Comparison of ENCODE assay signal across 8 cellular contexts in the genomic region with DNA sequence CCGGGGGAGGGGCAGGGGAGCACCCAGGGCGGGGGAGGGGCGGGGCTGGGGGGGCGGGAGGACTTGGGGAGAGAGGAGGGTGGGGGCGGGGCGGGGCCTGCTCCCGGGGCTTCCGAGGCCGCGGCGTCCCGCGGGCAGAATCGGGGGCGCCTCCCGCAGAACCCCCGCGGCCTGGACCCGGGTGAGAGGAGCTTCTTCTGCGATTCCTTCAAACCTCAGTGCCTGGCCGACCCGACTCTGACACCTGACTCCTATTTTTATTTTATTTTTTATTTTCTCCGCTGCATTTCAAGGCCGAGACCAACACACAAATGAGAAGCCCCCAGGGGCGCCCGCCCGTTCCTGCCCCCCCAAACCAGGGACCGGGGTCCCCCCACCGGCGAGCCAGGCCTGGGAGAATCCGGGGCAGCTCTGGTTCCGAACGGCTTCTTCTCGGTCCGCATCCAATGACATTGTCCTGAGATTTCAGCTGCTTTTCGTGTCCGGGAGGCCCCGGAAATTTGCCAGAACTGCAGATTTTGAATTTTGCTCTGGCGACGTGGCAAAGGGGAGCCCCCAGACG. TPM values are rescaled to one million over a fixed set of nuclear protein-coding genes. Genes with fewer than 3 reads are reported as not detected.
DNase-seq lines count a peak whose midpoint lies in the region; ATAC-seq and TF ChIP-seq lines count a peak whose summit lies in the region.
"Had no signal": no experiment of that assay in that cellular context is flagged by ENCODE, and none has a peak within 500 bp of the region (broad histone marks: within the 10 kb centered on the region; RNA-seq: fewer than 3 reads in every experiment).

No MANE protein-coding gene starts in this region.

- H4K20me1 ChIP-seq in IMR-90 (ENCODE audit: insufficient read depth, low read length) = no peaks in the 10 kb centered on the region
- H4K20me1 ChIP-seq in mammary epithelial cell (ENCODE audit: insufficient read depth, low read length) = no peaks in the 10 kb centered on the region

- no peak overlapping the region for H2BK20ac ChIP-seq in IMR-90 (ENCODE audit: low read depth, low read length)

- H2AFZ ChIP-seq in IMR-90 (replicated peaks; ENCODE audit: low read length, poor library complexity) (no peak overlapping the region), mammary epithelial cell (ENCODE audit: low read depth, low read length) (peak overlapping the region; percentile 48)

- H3K9me3 ChIP-seq in IMR-90 (ENCODE audit: control insufficient read depth, insufficient read depth, low read length) = no peaks in the 10 kb centered on the region
- no peaks in the 10 kb centered on the region for H3K9me3 ChIP-seq in mammary epithelial cell (replicated peaks; ENCODE audit: insufficient read depth, low read length)
- no peaks in the 10 kb centered on the region for H3K9me3 ChIP-seq in tibial nerve

- H2BK120ac ChIP-seq in IMR-90 (ENCODE audit: low read depth, low read length) (no peak overlapping the region), mesendoderm (ENCODE audit: low read depth, low read length) (no peak overlapping the region)

- H3K4me3 ChIP-seq in IMR-90 (ENCODE audit: insufficient read depth, low read depth, low read length) = no peak overlapping the region
- peak overlapping the region in 1 of 3 experiments; percentile 35 for H3K4me3 ChIP-seq in mammary epithelial cell (replicated peaks in 1 of 3; ENCODE audit: insufficient read depth in 1 of 3, low read depth in 2 of 3, low read length in 3 of 3)
- no peak overlapping the region for H3K4me3 ChIP-seq in mesendoderm (ENCODE audit: low read length)
- peak overlapping the region; percentile 36 to 88 (median 47) for H3K4me3 ChIP-seq in tibial nerve

- TF ChIP-seq POLR2A in IMR-90 (IDR thresholded peaks at IDR 0.05; ENCODE audit: low read depth, low read length) (no peak), tibial nerve (IDR thresholded peaks at IDR 0.05) (peak in 1 of 2 donors; percentile 38)

- peaks cover 5% of the 10 kb centered on the region for H3K4me1 Mint-ChIP-seq in activated T-cell treated with anti-CD3 and anti-CD28 coated beads, Interleukin-2, amount 50 U/mL, for 4 hours (ENCODE audit: low read depth)

- H3K9me3 Mint-ChIP-seq in activated T-cell treated with anti-CD3 and anti-CD28 coated beads, Interleukin-2, amount 50 U/mL, for 4 hours = no peaks in the 10 kb centered on the region

- no peak overlapping the region for H2BK15ac ChIP-seq in IMR-90 (ENCODE audit: low read depth, low read length)
- no peak overlapping the region for H2BK15ac ChIP-seq in mesendoderm (replicated peaks; ENCODE audit: low read depth)

- no peak overlapping the region for H3K4me3 Mint-ChIP-seq in activated T-cell treated with anti-CD3 and anti-CD28 coated beads, Interleukin-2, amount 50 U/mL, for 4 hours

- peaks cover 36% of the 10 kb centered on the region for H3K27me3 ChIP-seq in IMR-90 (ENCODE audit: control insufficient read depth, insufficient read depth, low read length)
- H3K27me3 ChIP-seq in mammary epithelial cell (ENCODE audit: insufficient read depth, low read length) = no peaks in the 10 kb centered on the region
- H3K27me3 ChIP-seq in mesendoderm (ENCODE audit: insufficient read depth, low read length, poor library complexity) = no peaks in the 10 kb centered on the region
- H3K27me3 ChIP-seq in tibial nerve = peaks cover 0 to 18% of the 10 kb centered on the region in 2 donors

- H3K9ac ChIP-seq in IMR-90 (ENCODE audit: low read depth, low read length) (no peak overlapping the region), mammary epithelial cell (ENCODE audit: insufficient read depth, low read length) (no peak overlapping the region), mesendoderm (ENCODE audit: low read length) (peak overlapping the region; percentile 26)

- no peaks in the 10 kb centered on the region for H3K79me1 ChIP-seq in IMR-90 (ENCODE audit: low read depth in 1 of 2, low read length in 2 of 2)
- peaks cover 2% of the 10 kb centered on the region for H3K79me1 ChIP-seq in mesendoderm (ENCODE audit: low read length)

- no peak for TF ChIP-seq RAD21 in IMR-90 (IDR thresholded peaks at IDR 0.05; ENCODE audit: low read length)

- dilution Hi-C loops in IMR-90 (cut with HindIII; ENCODE audit: low sequenced_read_pairs, unreplicated experiment) = no loop called here
- dilution Hi-C loops in mammary epithelial cell (cut with HindIII; ENCODE audit: low sequenced_read_pairs) = no loop called here

- no peak overlapping the region for H4K91ac ChIP-seq in IMR-90 (ENCODE audit: insufficient read depth, low read depth, low read length)

- H3K9me1 ChIP-seq in IMR-90 (ENCODE audit: insufficient read depth, low read length) = no peaks in the 10 kb centered on the region

- DNase-seq in IMR-90 (no peak), mammary epithelial cell (no peak), mesendoderm (no peak), tibial nerve (ENCODE audit: low spot score in 2 of 2) (peak in 1 of 2 donors; percentile 9)
- no peak for DNase-seq in activated CD4-positive, CD25-positive, alpha-beta regulatory T cell treated with anti-CD3 and anti-CD28 coated beads, Interleukin-2, amount 50 U/mL, for 72 hours
- no peak for DNase-seq in activated T-cell treated with anti-CD3 and anti-CD28 coated beads, Interleukin-2, amount 50 U/mL, for 4 hours

- no peaks in the 10 kb centered on the region; the same call in 1 of the 2 replicates for H3K4me1 ChIP-seq in IMR-90 (ENCODE audit: control insufficient read depth, insufficient read depth, low read length)
- peaks cover 6% of the 10 kb centered on the region for H3K4me1 ChIP-seq in mammary epithelial cell (ENCODE audit: insufficient read depth, low read length)
- H3K4me1 ChIP-seq in mesendoderm (ENCODE audit: control insufficient read depth, low read depth, low read length) = no peaks in the 10 kb centered on the region
- H3K4me1 ChIP-seq in tibial nerve = peaks cover 0 to 22% (median 0%) of the 10 kb centered on the region in 4 donors

- intact Hi-C loops in IMR-90 (cut with micrococcal nuclease) (no loop called here), mammary epithelial cell (cut with micrococcal nuclease) (loop anchor here (5.0 kb wide), 1 partner anchor 67 kb away; the partner anchor contains the start of gene LAMP1)

- H3K18ac ChIP-seq in IMR-90 (ENCODE audit: low read depth, low read length) (no peak overlapping the region), mesendoderm (ENCODE audit: low read length) (peak overlapping the region; percentile 54)

- H4K5ac ChIP-seq in IMR-90 (ENCODE audit: low read depth, low read length) (no peak overlapping the region), mesendoderm (ENCODE audit: low read length) (no peak overlapping the region)

- ATAC-seq in IMR-90 (ENCODE audit: low read depth) = no peak
- no peak for ATAC-seq in activated T-cell treated with anti-CD3 and anti-CD28 coated beads, Interleukin-2, amount 50 U/mL, for 4 hours
- no peak for ATAC-seq in GM21717 (IDR thresholded peaks at IDR 0.05; ENCODE audit: unreplicated experiment)

- peaks cover 21% of the 10 kb centered on the region for H3K27me3 Mint-ChIP-seq in activated T-cell treated with anti-CD3 and anti-CD28 coated beads, Interleukin-2, amount 50 U/mL, for 4 hours (ENCODE audit: low read depth)

- TF ChIP-seq CTCF in IMR-90 (conservative IDR thresholded peaks at IDR 0.05; ENCODE audit: low read depth, low read length) = no peak
- no peak for TF ChIP-seq CTCF in mammary epithelial cell (conservative IDR thresholded peaks at IDR 0.05 in 1 of 2, IDR thresholded peaks at IDR 0.05 in 1 of 2; ENCODE audit: extremely low read depth in 1 of 2, insufficient read depth in 1 of 2, low read depth in 1 of 2, low read length in 2 of 2)
- no peak for TF ChIP-seq CTCF in tibial nerve (IDR thresholded peaks at IDR 0.05)

- H3K14ac ChIP-seq in IMR-90 (replicated peaks; ENCODE audit: low read depth, low read length) = no peak overlapping the region

- peak in 1 of 2 donors; percentile 19 for TF ChIP-seq EP300 in tibial nerve (IDR thresholded peaks at IDR 0.05)

- POLR2A ChIA-PET in IMR-90 (lab: Charles Lee; ENCODE audit: unreplicated experiment) = no interaction called here

- CTCF ChIA-PET in IMR-90 (lab: Yijun Ruan, JAX) = no interaction called here
- CTCF ChIA-PET in mammary epithelial cell (lab: Charles Lee; ENCODE audit: low non-redundant PET) = no interaction called here

- no peak overlapping the region for H2AK5ac ChIP-seq in IMR-90 (ENCODE audit: low read depth, low read length)
- H2AK5ac ChIP-seq in mesendoderm (ENCODE audit: low read length) = no peak overlapping the region

- H3K4me2 ChIP-seq in IMR-90 (ENCODE audit: low read depth, low read length) = peak overlapping the region; percentile 40; the same call in 1 of the 2 replicates
- no peak overlapping the region for H3K4me2 ChIP-seq in mammary epithelial cell (ENCODE audit: insufficient read depth, low read depth, low read length)
- H3K4me2 ChIP-seq in mesendoderm (ENCODE audit: low read length) = no peak overlapping the region

- no peak overlapping the region for H2BK5ac ChIP-seq in IMR-90 (ENCODE audit: low read depth, low read length, poor library complexity, severe bottlenecking)
- H2BK5ac ChIP-seq in mesendoderm (ENCODE audit: low read length) = no peak overlapping the region

- 37% methylated on average over 13 of the region's 41 CpGs; no CpG with 5 or more reads in 1 of the 2 experiments for WGBS in IMR-90 (ENCODE audit: extremely low coverage in 2 of 2, insufficient read length in 1 of 2), 2 experiments
- WGBS in mammary epithelial cell (ENCODE audit: low coverage, missing lambda C conversion rate) = 2% methylated on average over 7 of the region's 41 CpGs
- no CpG with 5 or more reads among the region's 41 CpGs for WGBS in mesendoderm (ENCODE audit: extremely low coverage, insufficient coverage, low lambda C conversion rate)
- 11% methylated on average over 20 to 32 of the region's 41 CpGs for WGBS in tibial nerve, 2 donors

- H4K8ac ChIP-seq in IMR-90 (ENCODE audit: low read depth in 2 of 2, low read length in 2 of 2) (peak overlapping the region in 1 of 2 experiments; percentile 10; a peak in 1 of 4 replicates), mesendoderm (ENCODE audit: low read depth, low read length) (peak overlapping the region; percentile 91)

- BruUV-seq in IMR-90 (replicated peaks; lab: Mats Ljungman, UMichigan) = no TSS peak
- no TSS peak for BruUV-seq in mammary epithelial cell (replicated peaks; lab: Mats Ljungman, UMichigan)

- in situ Hi-C loops in IMR-90 (cut with MboI; ENCODE audit: low sequenced_read_pairs) = no loop called here
- in situ Hi-C loops in mammary epithelial cell (cut with MboI; ENCODE audit: low sequenced_read_pairs in 2 of 2) = no loop called here

- H3K79me2 ChIP-seq in mammary epithelial cell (ENCODE audit: insufficient read depth, low read length) = no peaks in the 10 kb centered on the region
- peaks cover 4% of the 10 kb centered on the region for H3K79me2 ChIP-seq in mesendoderm (ENCODE audit: control insufficient read depth, insufficient read depth, low read length)

- H3K56ac ChIP-seq in IMR-90 (ENCODE audit: extremely low read depth, insufficient read depth, low read length) = no peak overlapping the region
- peak overlapping the region; percentile 56 for H3K56ac ChIP-seq in mesendoderm (ENCODE audit: low read length)

- H3K36me3 Mint-ChIP-seq in activated T-cell treated with anti-CD3 and anti-CD28 coated beads, Interleukin-2, amount 50 U/mL, for 4 hours (ENCODE audit: insufficient read depth) = no peaks in the 10 kb centered on the region

- H3K4ac ChIP-seq in IMR-90 (ENCODE audit: low read depth, low read length) (no peak overlapping the region), mesendoderm (ENCODE audit: low read depth, low read length) (peak overlapping the region; percentile 71)

- H3K27ac ChIP-seq in IMR-90 (ENCODE audit: insufficient read depth, low read length) (no peak overlapping the region), mammary epithelial cell (ENCODE audit: insufficient read depth, low read depth, low read length) (no peak overlapping the region), mesendoderm (ENCODE audit: low read depth, low read length) (no peak overlapping the region), tibial nerve (peak overlapping the region; percentile 43 to 90 (median 60))

- H3K36me3 ChIP-seq in IMR-90 (ENCODE audit: control insufficient read depth, insufficient read depth, low read length) (no peaks in the 10 kb centered on the region), mammary epithelial cell (ENCODE audit: insufficient read depth, low read length) (no peaks in the 10 kb centered on the region), mesendoderm (ENCODE audit: control insufficient read depth, insufficient read depth, low read length) (no peaks in the 10 kb centered on the region), tibial nerve (no peaks in the 10 kb centered on the region)

- no peak overlapping the region for H2AK9ac ChIP-seq in IMR-90 (replicated peaks; ENCODE audit: low read depth, low read length, poor library complexity)

- H3K23ac ChIP-seq in IMR-90 (ENCODE audit: low read depth, low read length) (no peak overlapping the region), mesendoderm (ENCODE audit: low read length) (no peak overlapping the region)

RNA-seq across cellular contexts. Expression of gene GRTP1, which starts 0.5 kb away (rescaled TPM):
- total RNA-seq in IMR-90 (2012; rRNA removed) (0.83 and 0.90 TPM in 2 replicates), mammary epithelial cell (1 to 10 TPM; 1.5 to 3.8 TPM), tibial nerve (10 to 100 TPM in 2 of 4 donors, 1 to 10 TPM in 2; 9.0 to 19.2 (median 9.9) TPM)
- polyA plus RNA-seq in IMR-90 (2012; rRNA removed) (1.4 and 1.7 TPM in 2 replicates), mammary epithelial cell (3.1 TPM)
- 1.8 TPM in 2 replicates for polyA plus RNA-seq in IMR-90 (2012; cell fraction: cytosol; rRNA removed)
- polyA plus RNA-seq in IMR-90 (2012; cell fraction: nucleus; rRNA removed; ENCODE audit: low replicate concordance) = 3.1 and 3.7 TPM in 2 replicates
- polyA minus RNA-seq in mammary epithelial cell = not detected
- polyA plus RNA-seq in mesendoderm (2013, experiment 1 of 2) = 13.4 TPM
- polyA plus RNA-seq in mesendoderm (2013, experiment 2 of 2) = 13.8 TPM
- under 1 TPM; 0.19 to 0.40 (median 0.38) TPM for total RNA-seq in activated T-cell treated with anti-CD3 and anti-CD28 coated beads, Interleukin-2, amount 50 U/mL, for 4 hours
- total RNA-seq: RPMI7951 had no signal

Comparison
In these comparisons a context has a peak if more than half of its experiments do, and no peak if none do; other contexts are left out.
1. H3K27ac ChIP-seq: peak in tibial nerve (4 of 4); none in IMR-90 (single experiment), mammary epithelial cell (single experiment) and mesendoderm (single experiment).
2. H3K4me3 ChIP-seq: peak in tibial nerve (4 of 4); none in IMR-90 (single experiment) and mesendoderm (single experiment).